25 cellular contexts compared by ENCODE assay signal in the genomic region with DNA sequence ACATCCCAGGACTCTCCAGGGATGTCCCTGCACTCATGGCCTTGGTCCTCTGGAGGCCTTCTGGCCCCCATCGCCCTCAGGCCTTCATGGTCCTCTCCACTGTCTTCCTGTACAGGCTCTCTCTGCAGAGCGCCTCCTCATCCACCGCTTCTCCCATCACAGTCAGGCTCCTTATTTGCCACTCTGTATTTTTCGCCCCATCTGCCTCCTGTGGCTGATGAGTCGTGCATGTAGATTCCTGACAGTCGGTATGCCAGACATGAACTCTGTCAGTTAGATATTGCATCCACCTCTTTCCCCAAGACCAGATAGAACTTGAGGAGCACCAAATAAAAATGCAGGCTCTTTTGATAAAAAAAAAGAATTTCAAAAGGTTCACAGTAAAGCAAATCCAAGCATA.
"Had no signal": no experiment of that assay in that cellular context is flagged by ENCODE, and none has a peak within 500 bp of the region (broad histone marks: within the 10 kb centered on the region; RNA-seq: fewer than 3 reads in every experiment).

No MANE protein-coding gene starts in this region.

- H3K4me2 ChIP-seq: smooth muscle cell had no signal

- H3K36me3 ChIP-seq: left ventricle myocardium inferior, neutrophil, right atrium auricular region, right lobe of liver, tibial nerve, uterus had no signal

- H3K4me1 Mint-ChIP-seq: memory B cell; naive thymus-derived CD8-positive, alpha-beta T cell; nephron; stimulated activated memory B cell treated with anti-CD40 and anti-IgM and Interleukin-4, amounts not matched to agents 10 μg/mL and 1 μg/mL and 100 μg/mL, for 72 hours; stimulated activated naive CD8-positive, alpha-beta T cell treated with anti-CD3 and anti-CD28 coated beads, Interleukin-15, amount 100 ng/mL, for 72 hours had no signal

- H3K79me2 ChIP-seq: parathyroid adenoma had no signal

- H3K4me1 ChIP-seq: left ventricle myocardium inferior, parathyroid adenoma, psoas muscle, right atrium auricular region, right lobe of liver, tibial nerve, uterus had no signal

- H3K9ac ChIP-seq: parathyroid adenoma had no signal

- H3K27ac ChIP-seq: left ventricle myocardium inferior, neutrophil, parathyroid adenoma, psoas muscle, right atrium auricular region, right lobe of liver, tibial nerve, uterus had no signal

- DNase-seq: islet precursor cell; left ventricle myocardium inferior; naive thymus-derived CD8-positive, alpha-beta T cell; occipital lobe; psoas muscle; right lobe of liver; stimulated activated CD4-positive, alpha-beta T cell treated with anti-CD3 and anti-CD28 coated beads, Interleukin-1b, Interleukin-23, amount 100 ng/mL, for 48 hours; stimulated activated CD4-positive, alpha-beta T cell treated with anti-CD3 and anti-CD28 coated beads, Interleukin-2, amount 100 ng/mL, for 48 hours; stimulated activated CD4-positive, alpha-beta T cell treated with anti-CD3 and anti-CD28 coated beads, Interleukin-4, amount 100 ng/mL, for 4 hours; stimulated activated CD8-positive, alpha-beta memory T cell treated with anti-CD3 and anti-CD28 coated beads, Interleukin-4, amount 100 ng/mL, for 48 hours; stimulated activated naive CD4-positive, alpha-beta T cell treated with Interleukin-2 at 50 U/mL for 16 hours; stimulated activated naive CD8-positive, alpha-beta T cell treated with anti-CD3 and anti-CD28 coated beads, Interleukin-15, amount 100 ng/mL, for 72 hours; substantia nigra; uterus had no signal

- H3K27me3 Mint-ChIP-seq: memory B cell; stimulated activated memory B cell treated with anti-CD40 and anti-IgM and Interleukin-4, amounts not matched to agents 10 μg/mL and 1 μg/mL and 100 μg/mL, for 72 hours; stimulated activated naive CD8-positive, alpha-beta T cell treated with anti-CD3 and anti-CD28 coated beads, Interleukin-15, amount 100 ng/mL, for 72 hours had no signal

- H3K36me3 Mint-ChIP-seq: memory B cell; naive thymus-derived CD8-positive, alpha-beta T cell; stimulated activated memory B cell treated with anti-CD40 and anti-IgM and Interleukin-4, amounts not matched to agents 10 μg/mL and 1 μg/mL and 100 μg/mL, for 72 hours; type B pancreatic cell had no signal

- H2AFZ ChIP-seq: parathyroid adenoma had no signal

- H3K4me3 Mint-ChIP-seq: memory B cell; naive thymus-derived CD8-positive, alpha-beta T cell; nephron; neural crest cell; stimulated activated memory B cell treated with anti-CD40 and anti-IgM and Interleukin-4, amounts not matched to agents 10 μg/mL and 1 μg/mL and 100 μg/mL, for 72 hours; stimulated activated naive CD8-positive, alpha-beta T cell treated with anti-CD3 and anti-CD28 coated beads, Interleukin-15, amount 100 ng/mL, for 72 hours; type B pancreatic cell had no signal

- H3K27ac Mint-ChIP-seq: memory B cell; naive thymus-derived CD8-positive, alpha-beta T cell; nephron; stimulated activated memory B cell treated with anti-CD40 and anti-IgM and Interleukin-4, amounts not matched to agents 10 μg/mL and 1 μg/mL and 100 μg/mL, for 72 hours; stimulated activated naive CD8-positive, alpha-beta T cell treated with anti-CD3 and anti-CD28 coated beads, Interleukin-15, amount 100 ng/mL, for 72 hours; type B pancreatic cell had no signal

- H3K9me3 ChIP-seq: left ventricle myocardium inferior, neutrophil, psoas muscle, right atrium auricular region, right lobe of liver, tibial nerve, uterus had no signal

- H3K27me3 ChIP-seq: neutrophil, right atrium auricular region, right lobe of liver, tibial nerve, uterus had no signal

- H3K4me3 ChIP-seq: left ventricle myocardium inferior, lung, psoas muscle, right atrium auricular region, right lobe of liver, smooth muscle cell, tibial nerve, uterus had no signal
